ENCODE assay signal across 8 cellular contexts in genomic region chr2:131492418-131493198, GRCh38. TPM values are rescaled to one million over a fixed set of nuclear protein-coding genes. Genes with fewer than 3 reads are reported as not detected.
A peak's percentile ranks its signal among the peaks of the same experiment; 100 is the strongest.
DNase-seq lines count a peak whose midpoint lies in the region; ATAC-seq lines count a peak whose summit lies in the region.

No MANE protein-coding gene starts in this region.

- no peaks in the 10 kb centered on the region for H3K27me3 ChIP-seq in esophagus (ENCODE audit: control insufficient read depth in 1 of 2, insufficient read depth in 2 of 2, low read length in 2 of 2)
- no peaks in the 10 kb centered on the region for H3K27me3 ChIP-seq in mucosa of stomach (ENCODE audit: control insufficient read depth, insufficient read depth, low read length)

- ATAC-seq in GM21717 (IDR thresholded peaks at IDR 0.05; ENCODE audit: unreplicated experiment) = peak; percentile 72

- no peaks in the 10 kb centered on the region for H3K9me3 ChIP-seq in esophagus (ENCODE audit: control insufficient read depth in 2 of 2, insufficient read depth in 1 of 2, low read depth in 1 of 2, low read length in 1 of 2)
- H3K9me3 ChIP-seq in mucosa of stomach (ENCODE audit: control insufficient read depth, low read length) = no peaks in the 10 kb centered on the region

- H3K36me3 ChIP-seq in esophagus (ENCODE audit: control insufficient read depth in 2 of 2, insufficient read depth in 2 of 2, low read length in 1 of 2) = no peaks in the 10 kb centered on the region
- H3K36me3 ChIP-seq in mucosa of stomach (ENCODE audit: control insufficient read depth, insufficient read depth, low read length) = no peaks in the 10 kb centered on the region

- 0 to 1% methylated on average over 76 to 79 of the region's 79 CpGs for WGBS in esophagus, 2 donors

- peak overlapping the region; percentile 76 for H3K9ac ChIP-seq in mucosa of stomach (ENCODE audit: low read length)

- DNase-seq in DMS79 treated with DMSO at 0.1 percent for 48 hours (lab: John Stamatoyannopoulos, UW) (peak; percentile 94), OCI-M2 (lab: John Stamatoyannopoulos, UW; ENCODE audit: unreplicated experiment) (peak; percentile 74)
- peak; percentile 95 for DNase-seq in Jurkat, Clone E6-1 (ENCODE audit: low read depth, low spot score)
- peak; percentile 95 for DNase-seq in activated T-cell treated with anti-CD3 and anti-CD28 coated beads, Interleukin-2, amount 50 U/mL, for 1 hour
- peak; percentile 98 for DNase-seq in stimulated activated CD8-positive, alpha-beta memory T cell treated with anti-CD3 and anti-CD28 coated beads, Interleukin-4, amount 100 ng/mL, for 48 hours

- H3K27ac ChIP-seq in esophagus (ENCODE audit: low read depth in 2 of 2, low read length in 1 of 2) = peak overlapping the region; percentile 96 to 98

- H3K4me1 ChIP-seq in esophagus (ENCODE audit: control insufficient read depth in 2 of 2, insufficient read depth in 2 of 2, low read length in 1 of 2) (peaks cover 0 to 8% of the 10 kb centered on the region in 2 donors), mucosa of stomach (ENCODE audit: control insufficient read depth, insufficient read depth, low read length) (peaks cover 9% of the 10 kb centered on the region)

- peak overlapping the region; percentile 91 for H3K4me3 ChIP-seq in Jurkat, Clone E6-1 (ENCODE audit: low read length)
- H3K4me3 ChIP-seq in esophagus (ENCODE audit: low read depth in 1 of 2, low read length in 2 of 2) (peak overlapping the region; percentile 97), mucosa of stomach (ENCODE audit: low read length) (peak overlapping the region; percentile 29)

RNA-seq across cellular contexts. Expression of gene MZT2A, which starts 0.4 kb away (rescaled TPM):
- polyA plus RNA-seq in Jurkat, Clone E6-1 (2012; ENCODE audit: insufficient read depth, insufficient read length) = 374 TPM
- polyA plus RNA-seq in esophagus = 100 to 1,000 TPM; 109 to 116 TPM

RNA-seq across cellular contexts. Expression of gene TUBA3D, which starts 16.7 kb away (rescaled TPM):
- not detected for polyA plus RNA-seq in Jurkat, Clone E6-1 (2012; ENCODE audit: insufficient read depth, insufficient read length)
- polyA plus RNA-seq in esophagus = under 1 TPM; 0.08 to 0.29 TPM

RNA-seq across cellular contexts. Expression of gene CCDC74A, which starts 35.1 kb away (rescaled TPM):
- 27.2 TPM for polyA plus RNA-seq in Jurkat, Clone E6-1 (2012; ENCODE audit: insufficient read depth, insufficient read length)
- polyA plus RNA-seq in esophagus = 1 to 10 TPM; 3.4 to 4.9 TPM

Comparison
In these comparisons a context has a peak if more than half of its experiments do, and no peak if none do; other contexts are left out.
1. Peak in every context shown above with its lines: DNase-seq, ATAC-seq, H3K4me3 ChIP-seq and H3K27ac ChIP-seq.
2. H3K4me3 ChIP-seq: peak in every context shown above with its lines; median percentile 97 in esophagus; 91 in Jurkat, Clone E6-1; 29 in mucosa of stomach.